Comparison of ENCODE assay signal across 10 cellular contexts in genomic region chr4:1318488-1319213, GRCh38. TPM values are rescaled to one million over a fixed set of nuclear protein-coding genes. Genes with fewer than 3 reads are reported as not detected.
DNase-seq lines count a peak whose midpoint lies in the region; ATAC-seq and TF ChIP-seq lines count a peak whose summit lies in the region.
"Had no signal": no experiment of that assay in that cellular context is flagged by ENCODE, and none has a peak within 500 bp of the region (broad histone marks: within the 10 kb centered on the region; RNA-seq: fewer than 3 reads in every experiment).

No MANE protein-coding gene starts in this region.

- intact Hi-C loops in activated naive CD4-positive, alpha-beta T cell treated with anti-CD3 and anti-CD28 coated beads for 36 hours (cut with micrococcal nuclease): no loop called here

- H3K4me3 Mint-ChIP-seq in activated naive CD4-positive, alpha-beta T cell treated with anti-CD3 and anti-CD28 coated beads for 36 hours: no peak overlapping the region
- no peak overlapping the region for H3K4me3 Mint-ChIP-seq in T-helper 17 cell
- H3K4me3 Mint-ChIP-seq: activated T-cell treated with anti-CD3 and anti-CD28 coated beads, Interleukin-2, amount 50 U/mL, for 72 hours; CD8-positive, alpha-beta memory T cell had no signal

- H3K4me1 Mint-ChIP-seq in activated naive CD4-positive, alpha-beta T cell treated with anti-CD3 and anti-CD28 coated beads for 36 hours (ENCODE audit: low read depth): peaks cover 23% of the 10 kb centered on the region
- peaks cover 18% of the 10 kb centered on the region for H3K4me1 Mint-ChIP-seq in T-helper 17 cell

- H3K27ac Mint-ChIP-seq in activated naive CD4-positive, alpha-beta T cell treated with anti-CD3 and anti-CD28 coated beads for 36 hours: no peak overlapping the region
- H3K27ac Mint-ChIP-seq in T-helper 17 cell: peak overlapping the region; percentile 43
- H3K27ac Mint-ChIP-seq: activated T-cell treated with anti-CD3 and anti-CD28 coated beads, Interleukin-2, amount 50 U/mL, for 72 hours had no signal

- ATAC-seq in T-helper 17 cell: no peak
- ATAC-seq in foreskin keratinocyte: no peak
- ATAC-seq: activated T-cell treated with anti-CD3 and anti-CD28 coated beads, Interleukin-2, amount 50 U/mL, for 72 hours had no signal

- TF ChIP-seq CTCF in foreskin keratinocyte (conservative IDR thresholded peaks at IDR 0.05): peak; percentile 51

- no peak overlapping the region for H3K27ac ChIP-seq in foreskin keratinocyte

- H3K36me3 Mint-ChIP-seq in activated naive CD4-positive, alpha-beta T cell treated with anti-CD3 and anti-CD28 coated beads for 36 hours (ENCODE audit: low read depth): peaks cover 30% of the 10 kb centered on the region
- peaks cover 9% of the 10 kb centered on the region for H3K36me3 Mint-ChIP-seq in T-helper 17 cell (ENCODE audit: low read depth)

- no peaks in the 10 kb centered on the region for H3K27me3 ChIP-seq in foreskin keratinocyte

- H3K4me1 ChIP-seq in foreskin keratinocyte: peaks cover 15% of the 10 kb centered on the region

- no peaks in the 10 kb centered on the region for H3K27me3 Mint-ChIP-seq in activated naive CD4-positive, alpha-beta T cell treated with anti-CD3 and anti-CD28 coated beads for 36 hours (ENCODE audit: low read depth)
- H3K27me3 Mint-ChIP-seq in T-helper 17 cell: no peaks in the 10 kb centered on the region
- H3K27me3 Mint-ChIP-seq: CD8-positive, alpha-beta memory T cell had no signal

- peak; percentile 30 for DNase-seq in activated naive CD4-positive, alpha-beta T cell treated with anti-CD3 and anti-CD28 coated beads for 36 hours
- no peak for DNase-seq in activated naive CD4-positive, alpha-beta T cell treated with anti-CD3 and anti-CD28 coated beads, Interleukin-2, amount 50 U/mL, for 16 hours
- DNase-seq in T-helper 17 cell (no peak), foreskin keratinocyte (no peak), T1000 (lab: John Stamatoyannopoulos, UW) (no peak), NOMO-1 treated with DMSO at 0.1 percent for 48 hours (lab: John Stamatoyannopoulos, UW; ENCODE audit: unreplicated experiment) (no peak), NCI-H69 (lab: John Stamatoyannopoulos, UW) (no peak)
- peak; percentile 61 for DNase-seq in stimulated activated CD8-positive, alpha-beta memory T cell treated with anti-CD3 and anti-CD28 coated beads, Interleukin-4, amount 100 ng/mL, for 48 hours

- no peaks in the 10 kb centered on the region for H3K9me3 Mint-ChIP-seq in activated naive CD4-positive, alpha-beta T cell treated with anti-CD3 and anti-CD28 coated beads for 36 hours
- H3K9me3 Mint-ChIP-seq: activated T-cell treated with anti-CD3 and anti-CD28 coated beads, Interleukin-2, amount 50 U/mL, for 72 hours; CD8-positive, alpha-beta memory T cell had no signal

- CTCF ChIA-PET in activated naive CD4-positive, alpha-beta T cell treated with anti-CD3 and anti-CD28 coated beads for 36 hours (lab: Charles Lee): interaction anchor here (0.7 to 1.2 kb wide), 5 partner anchors 9 to 34 kb away, joined by 3 to 4 read pairs (median 3); no protein-coding TSS in a partner anchor

- no peaks in the 10 kb centered on the region for H3K9me3 ChIP-seq in T-helper 17 cell (ENCODE audit: control insufficient read depth, low read length, poor library complexity, severe bottlenecking)

RNA-seq across cellular contexts. Expression of gene UVSSA, which starts 28.4 kb away (rescaled TPM):
- 10 to 100 TPM; 20.0 to 24.3 TPM for total RNA-seq in activated naive CD4-positive, alpha-beta T cell treated with anti-CD3 and anti-CD28 coated beads for 36 hours
- total RNA-seq in T-helper 17 cell: 10 to 100 TPM; 36.0 to 37.1 TPM
- 6.5 and 7.4 TPM in 2 replicates for total RNA-seq in foreskin keratinocyte
- polyA plus RNA-seq in foreskin keratinocyte: 2.6 and 3.3 TPM in 2 replicates

RNA-seq across cellular contexts. Expression of gene MAEA, which starts 29.0 kb away (rescaled TPM):
- 10 to 100 TPM; 25.2 to 29.4 TPM for total RNA-seq in activated naive CD4-positive, alpha-beta T cell treated with anti-CD3 and anti-CD28 coated beads for 36 hours
- total RNA-seq in T-helper 17 cell (10 to 100 TPM; 46.9 to 75.8 TPM), foreskin keratinocyte (80.6 and 86.1 TPM in 2 replicates)
- 61.4 and 70.2 TPM in 2 replicates for polyA plus RNA-seq in foreskin keratinocyte

Comparison
In these comparisons a context has a peak if more than half of its experiments do, and no peak if none do; other contexts are left out.
1. DNase-seq: peak in activated naive CD4-positive, alpha-beta T cell treated with anti-CD3 and anti-CD28 coated beads for 36 hours (single experiment) and stimulated activated CD8-positive, alpha-beta memory T cell treated with anti-CD3 and anti-CD28 coated beads, Interleukin-4, amount 100 ng/mL, for 48 hours (single experiment); none in activated naive CD4-positive, alpha-beta T cell treated with anti-CD3 and anti-CD28 coated beads, Interleukin-2, amount 50 U/mL, for 16 hours (single experiment), T-helper 17 cell (0 of 3), foreskin keratinocyte (0 of 2), T1000 (single experiment), NOMO-1 treated with DMSO at 0.1 percent for 48 hours (single experiment) and NCI-H69 (single experiment).